In the genomic region with DNA sequence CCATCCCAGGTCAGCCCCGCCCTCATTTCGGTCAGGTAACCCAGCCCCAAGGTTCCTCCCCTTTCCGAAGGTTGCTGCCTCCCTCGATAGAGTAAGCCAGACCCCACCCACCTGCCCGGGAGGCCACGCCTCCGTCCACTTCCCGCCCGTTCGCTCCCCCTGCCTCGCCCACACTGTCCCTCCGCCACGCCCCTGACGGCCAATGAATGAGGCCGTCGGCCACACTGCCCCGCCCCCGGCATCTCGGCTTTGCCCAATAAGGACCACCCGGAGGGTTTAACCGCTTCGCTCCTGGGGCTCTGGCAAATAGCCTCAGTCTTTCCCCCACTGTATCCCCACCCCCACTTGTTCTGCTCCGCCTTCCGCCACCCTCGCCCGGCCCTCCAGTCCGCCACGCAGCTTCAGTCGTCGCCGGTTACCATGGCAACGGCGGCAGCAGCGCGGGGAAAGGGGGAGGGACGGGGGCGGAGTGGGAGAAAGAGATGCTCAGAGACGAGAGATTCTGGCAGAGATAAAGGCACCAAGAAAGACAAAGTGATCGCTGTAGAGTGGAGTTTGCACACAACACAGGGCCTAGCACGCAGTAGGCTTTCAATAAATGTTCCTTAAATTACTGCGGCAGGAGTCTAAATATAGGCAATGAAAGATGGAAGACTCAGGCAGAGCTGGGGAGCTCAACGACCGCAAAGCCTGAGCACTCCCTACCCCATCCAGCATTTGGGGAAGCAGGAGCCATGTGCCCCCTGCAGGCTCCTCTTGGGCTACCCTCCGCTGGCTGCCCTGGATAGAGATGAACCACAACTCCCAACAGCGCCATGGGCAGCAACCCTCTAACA, we compare ENCODE assay signal across 8 cellular contexts.
DNase-seq lines count a peak whose midpoint lies in the region; ATAC-seq and FAIRE-seq lines count a peak whose summit lies in the region.

No MANE protein-coding gene starts in this region.

- H3K4me1 Mint-ChIP-seq in memory B cell, result peaks cover 37% of the 10 kb centered on the region

- H3K27ac ChIP-seq in effector memory CD4-positive, alpha-beta T cell (ENCODE audit: insufficient read depth, low read length, poor library complexity, severe bottlenecking), result peak overlapping the region; percentile 96

- no peaks in the 10 kb centered on the region for H3K9me3 Mint-ChIP-seq in memory B cell

- peak overlapping the region; percentile 45 for H3K4me3 ChIP-seq in effector memory CD4-positive, alpha-beta T cell (ENCODE audit: insufficient read depth, low read depth, low read length, poor library complexity, severe bottlenecking)

- peak overlapping the region; percentile 96 for H3K4me3 Mint-ChIP-seq in memory B cell

- peak; percentile 92 for DNase-seq in COLO668 (lab: John Stamatoyannopoulos, UW; ENCODE audit: unreplicated experiment)
- DNase-seq in HTR-8/SVneo (ENCODE audit: insufficient read length, low spot score), result peak; percentile 96
- DNase-seq in NK-92 treated with Interleukin-12 subunit alpha and Interleukin-12 subunit beta, amount 100 ng/mL, for 24 hours (lab: John Stamatoyannopoulos, UW), result peak; percentile 92
- peak; percentile 100 for DNase-seq in activated CD8-positive, alpha-beta memory T cell treated with anti-CD3 and anti-CD28 coated beads for 24 hours
- DNase-seq in effector memory CD4-positive, alpha-beta T cell, result peak; percentile 97 to 98 (median 98)
- DNase-seq in memory B cell (ENCODE audit: low spot score in 2 of 2), result peak; percentile 97 to 99
- DNase-seq in stimulated activated CD8-positive, alpha-beta memory T cell treated with anti-CD3 and anti-CD28 coated beads, Interleukin-12 subunit alpha, Interleukin-12 subunit beta, amount 100 ng/mL, for 1 hour (ENCODE audit: low read depth), result peak; percentile 96

- H3K27me3 Mint-ChIP-seq in memory B cell, result peaks cover 9% of the 10 kb centered on the region

- no peaks in the 10 kb centered on the region for H3K36me3 ChIP-seq in effector memory CD4-positive, alpha-beta T cell (ENCODE audit: control insufficient read depth, insufficient read depth, low read length)

- H3K9me3 ChIP-seq in effector memory CD4-positive, alpha-beta T cell (ENCODE audit: control insufficient read depth, low read length), result no peaks in the 10 kb centered on the region

- H3K27ac Mint-ChIP-seq in memory B cell, result peak overlapping the region; percentile 98

- peak; percentile 69 for ATAC-seq in GM21367 (IDR thresholded peaks at IDR 0.05; ENCODE audit: unreplicated experiment)
- ATAC-seq in memory B cell (ENCODE audit: low read depth), result peak; percentile 80

- H3K36me3 Mint-ChIP-seq in memory B cell, result no peaks in the 10 kb centered on the region

- H3K27me3 ChIP-seq in effector memory CD4-positive, alpha-beta T cell (replicated peaks; ENCODE audit: control insufficient read depth, insufficient read depth, low read length, poor library complexity, severe bottlenecking), result no peaks in the 10 kb centered on the region

- FAIRE-seq in HTR-8/SVneo (lab: Jason Lieb, UNC), result peak; percentile 99

- peaks cover 24% of the 10 kb centered on the region for H3K4me1 ChIP-seq in effector memory CD4-positive, alpha-beta T cell (ENCODE audit: control insufficient read depth, insufficient read depth, low read length, poor library complexity, severe bottlenecking)

Comparison
In these comparisons a context has a peak if more than half of its experiments do, and no peak if none do; other contexts are left out.
1. Peak in every context shown above with its lines: DNase-seq, ATAC-seq, H3K4me3 ChIP-seq and H3K27ac ChIP-seq.